Comparison of ENCODE assay signal across 21 cellular contexts in genomic region chr14:74526854-74527585, GRCh38. TPM values are rescaled to one million over a fixed set of nuclear protein-coding genes. Genes with fewer than 3 reads are reported as not detected.
A peak's percentile ranks its signal among the peaks of the same experiment; 100 is the strongest.
DNase-seq lines count a peak whose midpoint lies in the region; ATAC-seq, FAIRE-seq and TF ChIP-seq lines count a peak whose summit lies in the region.
"Had no signal": no experiment of that assay in that cellular context is flagged by ENCODE, and none has a peak within 500 bp of the region (broad histone marks: within the 10 kb centered on the region; RNA-seq: fewer than 3 reads in every experiment).

No MANE protein-coding gene starts in this region.

- POLR2A ChIA-PET in PC-3 (lab: Charles Lee; ENCODE audit: unreplicated experiment): no interaction called here
- POLR2A ChIA-PET in H1 (lab: Charles Lee; ENCODE audit: partially characterized antibody): interaction anchor here (1.6 to 2.9 kb wide), 3 partner anchors 11 to 34 kb away, joined by 4 to 6 read pairs (median 6); partner anchors contain the start of genes ISCA2 and NPC2

- no peak overlapping the region; the same call in 1 of the 2 replicates for H2BK5ac ChIP-seq in H1 (ENCODE audit: low read depth, low read length)

- no peak for ATAC-seq in Right ventricle myocardium superior (ENCODE audit: poor library complexity)
- no peak for ATAC-seq in left ventricle myocardium superior
- ATAC-seq in PC-3: no peak
- no peak for ATAC-seq in HG03175 (IDR thresholded peaks at IDR 0.05; ENCODE audit: unreplicated experiment)
- ATAC-seq in GM21529 (IDR thresholded peaks at IDR 0.05; ENCODE audit: unreplicated experiment): no peak
- ATAC-seq: activated T-helper 17 cell treated with anti-CD3 and anti-CD28 coated beads, Interleukin-2, amount 50 U/mL, for 72 hours had no signal

- no TSS peak for BruUV-seq in PC-3 (replicated peaks; lab: Mats Ljungman, UMichigan)

- TF ChIP-seq EP300 in H1 (IDR thresholded peaks at IDR 0.05; ENCODE audit: borderline replicate concordance in 1 of 2, low read depth in 2 of 2, low read length in 2 of 2): no peak

- H3K9ac ChIP-seq in PC-3 (ENCODE audit: low read length) (no peak overlapping the region), H1 (replicated peaks in 1 of 4; ENCODE audit: extremely low read depth in 1 of 4, low read depth in 3 of 4, low read length in 3 of 4) (no peak overlapping the region)

- H3K4ac ChIP-seq in H1 (replicated peaks; ENCODE audit: insufficient read length, low read depth, low read length): no peak overlapping the region

- H4K5ac ChIP-seq in H1 (ENCODE audit: insufficient read length, low read depth, low read length): no peak overlapping the region

- H3K18ac ChIP-seq in H1 (ENCODE audit: extremely low read depth, low read length): peak overlapping the region; percentile 14

- no peak overlapping the region for H3K23ac ChIP-seq in H1 (ENCODE audit: insufficient read length)

- H2BK20ac ChIP-seq in H1 (ENCODE audit: low read length): 0 out of 2 replicates have a peak overlapping the region, but pooled peaks have one; percentile 35

- no peaks in the 10 kb centered on the region for H3K27me3 ChIP-seq in PC-3 (ENCODE audit: low read length)
- H3K27me3 ChIP-seq in H1 (replicated peaks in 1 of 4; ENCODE audit: control insufficient read depth in 3 of 4, extremely low read depth in 1 of 4, insufficient read depth in 3 of 4, low read length in 3 of 4): no peaks in the 10 kb centered on the region
- H3K27me3 ChIP-seq: upper lobe of left lung had no signal

- H3K4me3 ChIP-seq in PC-3 (ENCODE audit: low read length) (no peak overlapping the region), H1 (ENCODE audit: extremely low read depth in 1 of 4, insufficient read depth in 2 of 4, low read depth in 3 of 4, low read length in 4 of 4) (no peak overlapping the region)
- H3K4me3 ChIP-seq: upper lobe of left lung had no signal

- no peaks in the 10 kb centered on the region for H3K9me3 ChIP-seq in PC-3 (ENCODE audit: low read length)
- H3K9me3 ChIP-seq in H1 (ENCODE audit: insufficient read depth in 2 of 2, low read depth in 1 of 2, low read length in 1 of 2): no peaks in the 10 kb centered on the region
- H3K9me3 ChIP-seq: upper lobe of left lung had no signal

- FAIRE-seq in H1 (lab: Jason Lieb, UNC): no peak
- FAIRE-seq: GM18507 had no signal

- TF ChIP-seq RAD21 in H1 (IDR thresholded peaks at IDR 0.05 in 1 of 2, conservative IDR thresholded peaks at IDR 0.05 in 1 of 2; ENCODE audit: low read depth in 2 of 2, low read length in 2 of 2): no peak; a peak in 1 of 4 replicates

- WGBS in H1 (ENCODE audit: extremely low coverage in 1 of 2, insufficient coverage in 1 of 2, insufficient read length in 1 of 2, insufficient replicate concordance in 2 of 2, low coverage in 1 of 2, low lambda C conversion rate in 2 of 2, missing lambda C conversion rate in 1 of 2), 2 experiments: 84% methylated on average over 10 of the region's 10 CpGs; no CpG with 5 or more reads in 1 of the 2 experiments

- H3K56ac ChIP-seq in H1 (replicated peaks; ENCODE audit: insufficient read length, low read depth, low read length): no peak overlapping the region

- intact Hi-C loops in Right ventricle myocardium superior (cut with DNase I) (no loop called here), left ventricle myocardium superior (cut with micrococcal nuclease) (no loop called here), PC-3 (cut with micrococcal nuclease) (no loop called here)

- CTCF ChIA-PET in PC-3 (lab: Charles Lee) (no interaction called here), H1 (lab: Charles Lee; ENCODE audit: partially characterized antibody) (interaction anchor here (0.5 to 8.3 kb wide), 21 partner anchors 10 to 285 kb away, joined by 3 to 61 read pairs (median 4); partner anchors contain the start of gene LTBP2)

- H2BK15ac ChIP-seq in H1 (ENCODE audit: low read length): no peak overlapping the region

- H4K91ac ChIP-seq in H1 (replicated peaks; ENCODE audit: insufficient read length, low read length): no peak overlapping the region

- H3K79me2 ChIP-seq in PC-3 (ENCODE audit: low read length) (no peaks in the 10 kb centered on the region), H1 (ENCODE audit: control insufficient read depth in 1 of 2, insufficient read depth in 2 of 2, low read length in 2 of 2) (no peaks in the 10 kb centered on the region)

- H3K27ac ChIP-seq in PC-3 (ENCODE audit: low read length): no peak overlapping the region
- H3K27ac ChIP-seq in H1 (ENCODE audit: low read depth, low read length): no peak overlapping the region; the same call in 1 of the 2 replicates
- H3K27ac ChIP-seq: upper lobe of left lung had no signal

- H3K36me3 ChIP-seq in PC-3 (ENCODE audit: low read depth, low read length) (no peaks in the 10 kb centered on the region), H1 (ENCODE audit: control insufficient read depth in 2 of 4, insufficient read depth in 4 of 4, low read length in 3 of 4) (no peaks in the 10 kb centered on the region)

- H3F3A ChIP-seq in PC-3 (ENCODE audit: low read length, unreplicated experiment): no peaks in the 10 kb centered on the region

- H2AK5ac ChIP-seq in H1 (ENCODE audit: low read depth, low read length): no peak overlapping the region

- H4K8ac ChIP-seq in H1 (ENCODE audit: extremely low read depth, insufficient read depth, low read length): peak overlapping the region; percentile 12; the same call in 1 of the 2 replicates

- H2AFZ ChIP-seq in PC-3 (ENCODE audit: low read length) (no peak overlapping the region), H1 (ENCODE audit: low read length) (no peak overlapping the region)

- H3K14ac ChIP-seq in H1 (ENCODE audit: insufficient read length): no peak overlapping the region

- peak; percentile 33 for TF ChIP-seq CTCF in PC-3 (conservative IDR thresholded peaks at IDR 0.05; ENCODE audit: low read depth, low read length)
- peak in 1 of 3 experiments; percentile 12; a peak in 2 of 4 replicates for TF ChIP-seq CTCF in H1 (IDR thresholded peaks at IDR 0.05; ENCODE audit: control extremely low read depth in 1 of 3, insufficient read depth in 1 of 3, low read depth in 1 of 3, low read length in 3 of 3)

- DNase-seq in Right ventricle myocardium superior (peak; percentile 24), left ventricle myocardium superior (no peak), PC-3 (peak; percentile 18), H1 (ENCODE audit: low read depth in 1 of 2, low spot score in 2 of 2) (no peak), SIG-M5 treated with dmso at 0.1 percent for 504 hours (lab: John Stamatoyannopoulos, UW; ENCODE audit: unreplicated experiment) (no peak), hepatic stellate cell (ENCODE audit: low spot score) (no peak)
- DNase-seq: activated CD4-positive, alpha-beta T cell treated with anti-CD3 and anti-CD28 coated beads, Interleukin-2, amount 50 U/mL, for 4 hours; activated CD8-positive, alpha-beta memory T cell treated with anti-CD3 and anti-CD28 coated beads, Interleukin-2, amount 50 U/mL, for 4 hours; activated naive CD8-positive, alpha-beta T cell treated with anti-CD3 and anti-CD28 coated beads, Interleukin-2, amount 10 ng/mL, durations not matched to agents 7 days and 5 days; cortex of kidney; KG1; NCI-H187 treated with DMSO at 0.1 percent for 48 hours; NCI-H226; OCI-M1; SIG-M5; stimulated activated CD4-positive, alpha-beta T cell treated with anti-CD3 and anti-CD28 coated beads, Interleukin-4, amount 100 ng/mL, for 4 hours had no signal

- H3K79me1 ChIP-seq in H1 (ENCODE audit: low read depth, low read length): no peaks in the 10 kb centered on the region

- no peaks in the 10 kb centered on the region for H3K23me2 ChIP-seq in H1 (ENCODE audit: low read depth, low read length)

- H3K9me2 ChIP-seq in PC-3 (replicated peaks; ENCODE audit: low read length): no peaks in the 10 kb centered on the region

- H3K4me2 ChIP-seq in PC-3 (ENCODE audit: low read length): no peak overlapping the region
- no peak overlapping the region for H3K4me2 ChIP-seq in H1 (ENCODE audit: insufficient read depth in 1 of 2, low read depth in 2 of 2, low read length in 2 of 2)

- H2BK12ac ChIP-seq in H1 (ENCODE audit: low read depth, low read length): no peak overlapping the region

- H4K20me1 ChIP-seq in PC-3 (ENCODE audit: low read length) (no peaks in the 10 kb centered on the region), H1 (replicated peaks in 1 of 2; ENCODE audit: control insufficient read depth in 1 of 2, insufficient read depth in 2 of 2, low read length in 2 of 2) (no peaks in the 10 kb centered on the region)

- TF ChIP-seq POLR2A in H1 (IDR thresholded peaks at IDR 0.05; ENCODE audit: control extremely low read depth in 1 of 2, low read depth in 2 of 2, low read length in 2 of 2): no peak

- H3K4me1 ChIP-seq in PC-3 (ENCODE audit: insufficient read depth, low read length) (peaks cover 8% of the 10 kb centered on the region), H1 (replicated peaks in 1 of 4; ENCODE audit: control insufficient read depth in 3 of 4, insufficient read depth in 4 of 4, low read length in 3 of 4) (peaks cover 0 to 6% (median 3%) of the 10 kb centered on the region in 4 experiments; a peak in 3 of 7 replicates)

- no peak overlapping the region for H2BK120ac ChIP-seq in H1 (replicated peaks; ENCODE audit: low read depth, low read length)

TF ChIP-seq in H1, 55 proteins besides CTCF, POLR2A, EP300 and RAD21 (continues in another document):
- no peak for TF ChIP-seq MAFK (IDR thresholded peaks at IDR 0.05; ENCODE audit: low read depth, low read length)

RNA-seq across cellular contexts. Expression of gene ISCA2, which starts 33.5 kb away (rescaled TPM):
- total RNA-seq in Right ventricle myocardium superior: 38.3 TPM
- total RNA-seq in left ventricle myocardium superior: 37.5 TPM
- total RNA-seq in PC-3 (2014; rRNA removed): 30.1 and 32.3 TPM in 2 replicates
- 43.5 and 51.5 TPM in 2 replicates for total RNA-seq in H1 (2021; fragmentation: NEBNext Ultra II Directional; extraction: Animal tissue kit (Norgen Biotek cat#: 25700))
- 58.2 and 78.6 TPM in 2 replicates for polyA plus RNA-seq in H1 (2011; rRNA removed)
- 56.9 TPM for polyA plus RNA-seq in H1 (2011; cell fraction: cytosol; rRNA removed)
- polyA plus RNA-seq in H1 (2011; cell fraction: nucleus; rRNA removed): 14.9 TPM
- polyA plus RNA-seq in H1 (2012, experiment 1 of 2): 29.6 to 43.0 TPM (median 33.9 TPM) in 4 replicates
- 100 TPM for polyA plus RNA-seq in H1 (2012, experiment 2 of 2)
- polyA plus RNA-seq in H1 (2013, experiment 1 of 2): 37.6 TPM
- 40.2 TPM for polyA plus RNA-seq in H1 (2013, experiment 2 of 2)
- 13.1 and 13.7 TPM in 2 replicates for polyA minus RNA-seq in H1 (2011; rRNA and poly(A)+ RNA removed)
- 20.4 TPM for polyA minus RNA-seq in H1 (2011; cell fraction: cytosol; rRNA and poly(A)+ RNA removed)
- polyA minus RNA-seq in H1 (2011; cell fraction: nucleus; rRNA and poly(A)+ RNA removed): 8.2 TPM

RNA-seq across cellular contexts. Expression of gene NPC2, which starts 33.9 kb away (rescaled TPM):
- total RNA-seq in Right ventricle myocardium superior (75.8 TPM), left ventricle myocardium superior (105 TPM), PC-3 (2014; rRNA removed) (138 and 195 TPM in 2 replicates)
- 168 and 178 TPM in 2 replicates for total RNA-seq in H1 (2021; fragmentation: NEBNext Ultra II Directional; extraction: Animal tissue kit (Norgen Biotek cat#: 25700))
- 258 and 287 TPM in 2 replicates for polyA plus RNA-seq in H1 (2011; rRNA removed)
- polyA plus RNA-seq in H1 (2011; cell fraction: cytosol; rRNA removed): 273 TPM
- 288 TPM for polyA plus RNA-seq in H1 (2011; cell fraction: nucleus; rRNA removed)
- 283 to 375 TPM (median 345 TPM) in 4 replicates for polyA plus RNA-seq in H1 (2012, experiment 1 of 2)
- polyA plus RNA-seq in H1 (2012, experiment 2 of 2): 241 TPM
- 424 TPM for polyA plus RNA-seq in H1 (2013, experiment 1 of 2)
- polyA plus RNA-seq in H1 (2013, experiment 2 of 2): 546 TPM
- 253 and 295 TPM in 2 replicates for polyA minus RNA-seq in H1 (2011; rRNA and poly(A)+ RNA removed)
- 120 TPM for polyA minus RNA-seq in H1 (2011; cell fraction: cytosol; rRNA and poly(A)+ RNA removed)
- polyA minus RNA-seq in H1 (2011; cell fraction: nucleus; rRNA and poly(A)+ RNA removed): 120 TPM

Comparison
In these comparisons a context has a peak if more than half of its experiments do, and no peak if none do; other contexts are left out.
1. DNase-seq: peak in Right ventricle myocardium superior (single experiment) and PC-3 (single experiment); none in left ventricle myocardium superior (single experiment), H1 (0 of 2), SIG-M5 treated with dmso at 0.1 percent for 504 hours (single experiment) and hepatic stellate cell (single experiment).